In genomic region chr22:36222887-36223450, GRCh38 we compare ENCODE assay signal across 15 cellular contexts. TPM values are rescaled to one million over a fixed set of nuclear protein-coding genes. Genes with fewer than 3 reads are reported as not detected.
A peak's percentile ranks its signal among the peaks of the same experiment; 100 is the strongest.
DNase-seq lines count a peak whose midpoint lies in the region; ATAC-seq, FAIRE-seq and TF ChIP-seq lines count a peak whose summit lies in the region.
"Had no signal": no experiment of that assay in that cellular context is flagged by ENCODE, and none has a peak within 500 bp of the region (broad histone marks: within the 10 kb centered on the region; RNA-seq: fewer than 3 reads in every experiment).

No MANE protein-coding gene starts in this region.

- H3K9me3 Mint-ChIP-seq in WTC11: no peaks in the 10 kb centered on the region
- H3K9me3 Mint-ChIP-seq: CD4-positive, alpha-beta memory T cell had no signal

- FAIRE-seq in bronchial epithelial cell (lab: Jason Lieb, UNC) (peak; percentile 43), urothelium cell line (lab: Jason Lieb, UNC) (peak; percentile 58)
- FAIRE-seq: A549, GM19239, H54 had no signal

- DNase-seq in WTC11 (ENCODE audit: low spot score) (no peak), bronchial epithelial cell (ENCODE audit: low read depth) (no peak), myocyte (ENCODE audit: low read depth) (peak; percentile 25), urothelium cell line (ENCODE audit: low spot score) (no peak), LoVo (ENCODE audit: low spot score) (no peak)
- no peak for DNase-seq in activated effector memory CD4-positive, alpha-beta T cell treated with anti-CD3 and anti-CD28 coated beads, Interleukin-2, amount 50 U/mL, for 16 hours
- DNase-seq: BE2C; CD4-positive, alpha-beta memory T cell; DND-41; GDM1 had no signal

- no peak for TF ChIP-seq CTCF in WTC11 (IDR thresholded peaks at IDR 0.05)
- no peak for TF ChIP-seq CTCF in bronchial epithelial cell (IDR thresholded peaks at IDR 0.05; ENCODE audit: insufficient read depth, low read length, severe bottlenecking)

- peaks cover 2% of the 10 kb centered on the region for H3K27me3 ChIP-seq in bronchial epithelial cell (ENCODE audit: control insufficient read depth, insufficient read depth, low read length)

- no peaks in the 10 kb centered on the region for H3K36me3 ChIP-seq in bronchial epithelial cell (ENCODE audit: control insufficient read depth, insufficient read depth, low read length)
- H3K36me3 ChIP-seq: BE2C had no signal

- H3K36me3 Mint-ChIP-seq in WTC11: peaks cover 7% of the 10 kb centered on the region; the same call in 1 of the 2 replicates

- no peak overlapping the region for H3K4me3 ChIP-seq in bronchial epithelial cell (ENCODE audit: low read depth, low read length)
- H3K4me3 ChIP-seq: A549 had no signal

- ATAC-seq in WTC11 (no peak), GM21737 (IDR thresholded peaks at IDR 0.05; ENCODE audit: unreplicated experiment) (no peak)
- ATAC-seq: A549, HCT116 had no signal

- H3K4me3 Mint-ChIP-seq in WTC11: no peak overlapping the region
- H3K4me3 Mint-ChIP-seq: CD4-positive, alpha-beta memory T cell had no signal

- CTCF ChIA-PET in WTC11 (lab: Charles Lee): no interaction called here

- POLR2A ChIA-PET in WTC11 (lab: Charles Lee): no interaction called here

- H3K27me3 Mint-ChIP-seq in WTC11 (ENCODE audit: low read depth): no peaks in the 10 kb centered on the region

- 0 out of 2 replicates have a peak overlapping the region, but pooled peaks have one; percentile 58 for H3K27ac Mint-ChIP-seq in WTC11

- peaks cover 15% of the 10 kb centered on the region for H3K4me1 Mint-ChIP-seq in WTC11

TF ChIP-seq in WTC11, 78 proteins besides CTCF, POLR2A, EP300 and RAD21:
- TF ChIP-seq USF2 (CRISPR knock-in tag; IDR thresholded peaks at IDR 0.05): no peak
- TF ChIP-seq MYBL2 (CRISPR knock-in tag; IDR thresholded peaks at IDR 0.05): no peak
- no peak for TF ChIP-seq STAT6 (CRISPR knock-in tag; conservative IDR thresholded peaks at IDR 0.05; ENCODE audit: low read depth)
- TF ChIP-seq NR3C1 (CRISPR knock-in tag; conservative IDR thresholded peaks at IDR 0.05; ENCODE audit: low read depth): no peak
- TF ChIP-seq ATF2 (CRISPR knock-in tag; IDR thresholded peaks at IDR 0.05; ENCODE audit: borderline replicate concordance, low read depth): no peak
- TF ChIP-seq CREB1 (CRISPR knock-in tag; IDR thresholded peaks at IDR 0.05): no peak
- TF ChIP-seq JAZF1 (CRISPR knock-in tag; IDR thresholded peaks at IDR 0.05): no peak
- no peak for TF ChIP-seq AR (CRISPR knock-in tag; IDR thresholded peaks at IDR 0.05)
- TF ChIP-seq SP1 (CRISPR knock-in tag; conservative IDR thresholded peaks at IDR 0.05): no peak
- TF ChIP-seq, protein P1, sequence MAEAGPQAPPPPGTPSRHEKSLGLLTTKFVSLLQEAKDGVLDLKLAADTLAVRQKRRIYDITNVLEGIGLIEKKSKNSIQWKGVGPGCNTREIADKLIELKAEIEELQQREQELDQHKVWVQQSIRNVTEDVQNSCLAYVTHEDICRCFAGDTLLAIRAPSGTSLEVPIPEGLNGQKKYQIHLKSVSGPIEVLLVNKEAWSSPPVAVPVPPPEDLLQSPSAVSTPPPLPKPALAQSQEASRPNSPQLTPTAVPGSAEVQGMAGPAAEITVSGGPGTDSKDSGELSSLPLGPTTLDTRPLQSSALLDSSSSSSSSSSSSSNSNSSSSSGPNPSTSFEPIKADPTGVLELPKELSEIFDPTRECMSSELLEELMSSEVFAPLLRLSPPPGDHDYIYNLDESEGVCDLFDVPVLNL (CRISPR knock-in tag; IDR thresholded peaks at IDR 0.05; ENCODE audit: borderline replicate concordance, low read depth): no peak
- TF ChIP-seq GTF2I (CRISPR knock-in tag; conservative IDR thresholded peaks at IDR 0.05): no peak
- TF ChIP-seq GRHL2 (CRISPR knock-in tag; IDR thresholded peaks at IDR 0.05; ENCODE audit: insufficient replicate concordance, severe bottlenecking): no peak

RNA-seq across cellular contexts. Expression of gene APOL2, which starts 16.4 kb away (rescaled TPM):
- total RNA-seq in WTC11 (2021) (11.2 to 12.5 TPM (median 12.4 TPM) in 3 replicates), bronchial epithelial cell (7.1 and 13.4 TPM in 2 replicates), myocyte (31.6 and 33.2 TPM in 2 replicates)
- 90.7 TPM for polyA plus RNA-seq in myocyte (2012)

RNA-seq across cellular contexts. Expression of gene APOL4, which starts 21.4 kb away (rescaled TPM):
- 0.07 to 0.31 TPM in 2 of 3 replicates, not detected in the other for total RNA-seq in WTC11 (2021)
- under 0.01 and 0.77 TPM in 2 replicates for total RNA-seq in bronchial epithelial cell
- 5.1 and 9.2 TPM in 2 replicates for total RNA-seq in myocyte
- polyA plus RNA-seq in myocyte (2012): 11.2 TPM
- total RNA-seq: CD4-positive, alpha-beta memory T cell had no signal
- polyA plus RNA-seq: A549; CD4-positive, alpha-beta memory T cell had no signal

RNA-seq across cellular contexts. Expression of gene APOL1, which starts 30.0 kb away (rescaled TPM):
- 0.27 to 0.41 TPM (median 0.35 TPM) in 3 replicates for total RNA-seq in WTC11 (2021)
- total RNA-seq in bronchial epithelial cell: 1.8 and 3.1 TPM in 2 replicates
- 0.86 and 1.0 TPM in 2 replicates for total RNA-seq in myocyte
- 17.1 TPM for polyA plus RNA-seq in myocyte (2012)
